Comparison of ENCODE assay signal across 12 cellular contexts in genomic region chr6:32115623-32116022, GRCh38. TPM values are rescaled to one million over a fixed set of nuclear protein-coding genes. Genes with fewer than 3 reads are reported as not detected.
DNase-seq lines count a peak whose midpoint lies in the region; ATAC-seq and TF ChIP-seq lines count a peak whose summit lies in the region.
"Had no signal": no experiment of that assay in that cellular context is flagged by ENCODE, and none has a peak within 500 bp of the region (broad histone marks: within the 10 kb centered on the region; RNA-seq: fewer than 3 reads in every experiment).

No MANE protein-coding gene starts in this region.

- H3K36me3 ChIP-seq in HEK293 (ENCODE audit: control insufficient read depth in 2 of 2, insufficient read depth in 1 of 2, low read length in 2 of 2), result peaks cover 13 to 60% of the 10 kb centered on the region in 2 experiments; a peak in 2 of 3 replicates

- no peak overlapping the region for H3K4me3 ChIP-seq in HEK293 (ENCODE audit: low read depth, low read length)

- intact Hi-C loops in activated T-helper 2 cell treated with anti-CD3 and anti-CD28 coated beads, Interferon-gamma antibody, Interleukin-2, Interleukin-4, amounts not matched to agents 10 μg/mL and 5 μg/mL and 100 μg/mL, durations not matched to agents 14 hours and 24 hours and 36 hours (cut with micrococcal nuclease), result loop anchor here (5.0 kb wide), 1 partner anchor 37 kb away; the partner anchor contains the start of genes PPT2 and PRRT1

- H3K4me3 Mint-ChIP-seq in memory B cell, result no peak overlapping the region
- H3K4me3 Mint-ChIP-seq in activated T-helper 2 cell treated with anti-CD3 and anti-CD28 coated beads, Interferon-gamma antibody, Interleukin-2, Interleukin-4, amounts not matched to agents 10 μg/mL and 5 μg/mL and 100 μg/mL, durations not matched to agents 14 hours and 24 hours and 36 hours (ENCODE audit: low read depth), result no peak overlapping the region
- H3K4me3 Mint-ChIP-seq: naive thymus-derived CD8-positive, alpha-beta T cell had no signal

- in situ Hi-C loops in GM13976 (cut with MboI; ENCODE audit: low sequenced_read_pairs, unreplicated experiment), result no loop called here

- H3K36me3 Mint-ChIP-seq in memory B cell, result peaks cover 30% of the 10 kb centered on the region
- H3K36me3 Mint-ChIP-seq in activated T-helper 2 cell treated with anti-CD3 and anti-CD28 coated beads, Interferon-gamma antibody, Interleukin-2, Interleukin-4, amounts not matched to agents 10 μg/mL and 5 μg/mL and 100 μg/mL, durations not matched to agents 14 hours and 24 hours and 36 hours (ENCODE audit: low read depth), result peaks cover 60% of the 10 kb centered on the region
- H3K36me3 Mint-ChIP-seq: activated naive CD4-positive, alpha-beta T cell treated with anti-CD3 and anti-CD28 coated beads, Interleukin-2, amount 50 U/mL, for 72 hours had no signal

- no peak for ATAC-seq in memory B cell (ENCODE audit: low read depth)
- ATAC-seq: activated naive CD4-positive, alpha-beta T cell treated with anti-CD3 and anti-CD28 coated beads, Interleukin-2, amount 50 U/mL, for 72 hours; naive thymus-derived CD8-positive, alpha-beta T cell had no signal

- no peaks in the 10 kb centered on the region for H3K27me3 Mint-ChIP-seq in memory B cell
- no peaks in the 10 kb centered on the region for H3K27me3 Mint-ChIP-seq in activated T-helper 2 cell treated with anti-CD3 and anti-CD28 coated beads, Interferon-gamma antibody, Interleukin-2, Interleukin-4, amounts not matched to agents 10 μg/mL and 5 μg/mL and 100 μg/mL, durations not matched to agents 14 hours and 24 hours and 36 hours (ENCODE audit: low read depth)
- H3K27me3 Mint-ChIP-seq: naive thymus-derived CD8-positive, alpha-beta T cell had no signal

- H3K27ac Mint-ChIP-seq in memory B cell, result peak overlapping the region; percentile 26
- H3K27ac Mint-ChIP-seq in activated T-helper 2 cell treated with anti-CD3 and anti-CD28 coated beads, Interferon-gamma antibody, Interleukin-2, Interleukin-4, amounts not matched to agents 10 μg/mL and 5 μg/mL and 100 μg/mL, durations not matched to agents 14 hours and 24 hours and 36 hours, result no peak overlapping the region

- no peak overlapping the region for H3K27ac ChIP-seq in HEK293 (ENCODE audit: extremely low read depth, low read depth, low read length)
- H3K27ac ChIP-seq: foreskin keratinocyte had no signal

- H3K4me1 ChIP-seq in HEK293 (ENCODE audit: control insufficient read depth, insufficient read depth, low read length), result no peaks in the 10 kb centered on the region

- DNase-seq in memory B cell (ENCODE audit: low spot score in 2 of 2) (no peak), GM13976 (ENCODE audit: low spot score) (no peak)
- DNase-seq in activated T-helper 2 cell treated with anti-CD3 and anti-CD28 coated beads, Interferon-gamma antibody, Interleukin-2, Interleukin-4, amounts not matched to agents 10 μg/mL and 5 μg/mL and 100 μg/mL, durations not matched to agents 14 hours and 24 hours and 36 hours (ENCODE audit: low spot score), result no peak
- DNase-seq: activated CD4-positive, alpha-beta T cell treated with anti-CD3 and anti-CD28 coated beads, Interleukin-2, amount 50 U/mL, for 48 hours; foreskin keratinocyte; Kasumi-1; NCI-H2081 treated with DMSO at 0.1 percent for 48 hours; T-helper 1 cell had no signal

- H3K9me3 ChIP-seq in HEK293 (ENCODE audit: control insufficient read depth, insufficient read depth, low read depth, low read length), result no peaks in the 10 kb centered on the region

- CTCF ChIA-PET in HEK293 (lab: Yijun Ruan, JAX), result interaction anchor here (1.5 to 5.0 kb wide), 3 partner anchors 8 to 68 kb away, joined by 4 to 65 read pairs (median 45); partner anchors contain the start of genes ATF6B, FKBPL and TNXB

- TF ChIP-seq CTCF in HEK293 (tag by site-specific recombination; IDR thresholded peaks at IDR 0.05) (no peak), GM13976 (IDR thresholded peaks at IDR 0.05; ENCODE audit: borderline replicate concordance, control extremely low read depth, extremely low read depth, insufficient read depth, missing control alignments) (no peak)

- H3K9me3 Mint-ChIP-seq in memory B cell, result no peaks in the 10 kb centered on the region
- no peaks in the 10 kb centered on the region for H3K9me3 Mint-ChIP-seq in activated T-helper 2 cell treated with anti-CD3 and anti-CD28 coated beads, Interferon-gamma antibody, Interleukin-2, Interleukin-4, amounts not matched to agents 10 μg/mL and 5 μg/mL and 100 μg/mL, durations not matched to agents 14 hours and 24 hours and 36 hours
- H3K9me3 Mint-ChIP-seq: activated naive CD4-positive, alpha-beta T cell treated with anti-CD3 and anti-CD28 coated beads, Interleukin-2, amount 50 U/mL, for 72 hours; naive thymus-derived CD8-positive, alpha-beta T cell had no signal

- H3K4me1 Mint-ChIP-seq in memory B cell, result peaks cover 20% of the 10 kb centered on the region
- peaks cover 6% of the 10 kb centered on the region for H3K4me1 Mint-ChIP-seq in activated T-helper 2 cell treated with anti-CD3 and anti-CD28 coated beads, Interferon-gamma antibody, Interleukin-2, Interleukin-4, amounts not matched to agents 10 μg/mL and 5 μg/mL and 100 μg/mL, durations not matched to agents 14 hours and 24 hours and 36 hours (ENCODE audit: low read depth)

- POLR2A ChIA-PET in HEK293 (lab: Yijun Ruan, JAX), result no interaction called here

TF ChIP-seq in HEK293, 187 proteins besides CTCF, POLR2A, EP300 and RAD21:
- TF ChIP-seq SCRT2 (tag by site-specific recombination; IDR thresholded peaks at IDR 0.05) (peak; percentile 61; the same call in 1 of the 2 replicates), ZNF843 (tag by site-specific recombination; IDR thresholded peaks at IDR 0.05) (no peak), SCRT1 (tag by site-specific recombination; IDR thresholded peaks at IDR 0.05; ENCODE audit: borderline replicate concordance) (peak; percentile 51; the same call in 1 of the 2 replicates), ZNF211 (tag by site-specific recombination; IDR thresholded peaks at IDR 0.05; ENCODE audit: low read depth) (no peak)

RNA-seq across cellular contexts. Expression of gene TNXB, which starts 6.5 kb away (rescaled TPM):
- total RNA-seq in activated T-helper 2 cell treated with anti-CD3 and anti-CD28 coated beads, Interferon-gamma antibody, Interleukin-2, Interleukin-4, amounts not matched to agents 10 μg/mL and 5 μg/mL and 100 μg/mL, durations not matched to agents 14 hours and 24 hours and 36 hours, result 4.3 and 5.0 TPM in 2 replicates

RNA-seq across cellular contexts. Expression of gene ATF6B, which starts 12.4 kb away (rescaled TPM):
- total RNA-seq in activated T-helper 2 cell treated with anti-CD3 and anti-CD28 coated beads, Interferon-gamma antibody, Interleukin-2, Interleukin-4, amounts not matched to agents 10 μg/mL and 5 μg/mL and 100 μg/mL, durations not matched to agents 14 hours and 24 hours and 36 hours, result 86.9 and 91.2 TPM in 2 replicates

RNA-seq across cellular contexts. Expression of gene FKBPL, which starts 14.5 kb away (rescaled TPM):
- 5.0 and 5.8 TPM in 2 replicates for total RNA-seq in activated T-helper 2 cell treated with anti-CD3 and anti-CD28 coated beads, Interferon-gamma antibody, Interleukin-2, Interleukin-4, amounts not matched to agents 10 μg/mL and 5 μg/mL and 100 μg/mL, durations not matched to agents 14 hours and 24 hours and 36 hours

RNA-seq across cellular contexts. Expression of gene PRRT1, which starts 36.1 kb away (rescaled TPM):
- total RNA-seq in activated T-helper 2 cell treated with anti-CD3 and anti-CD28 coated beads, Interferon-gamma antibody, Interleukin-2, Interleukin-4, amounts not matched to agents 10 μg/mL and 5 μg/mL and 100 μg/mL, durations not matched to agents 14 hours and 24 hours and 36 hours, result 0.27 TPM in 1 of 2 replicates, not detected in the other
- total RNA-seq: kidney epithelial cell had no signal

RNA-seq across cellular contexts. Expression of gene PPT2, which starts 38.3 kb away (rescaled TPM):
- total RNA-seq in activated T-helper 2 cell treated with anti-CD3 and anti-CD28 coated beads, Interferon-gamma antibody, Interleukin-2, Interleukin-4, amounts not matched to agents 10 μg/mL and 5 μg/mL and 100 μg/mL, durations not matched to agents 14 hours and 24 hours and 36 hours, result 11.5 and 12.7 TPM in 2 replicates
